10 cellular contexts compared by ENCODE assay signal in genomic region chr2:148557844-148558436, GRCh38.
DNase-seq lines count a peak whose midpoint lies in the region; ATAC-seq, FAIRE-seq and TF ChIP-seq lines count a peak whose summit lies in the region.
"Had no signal": no experiment of that assay in that cellular context is flagged by ENCODE, and none has a peak within 500 bp of the region (broad histone marks: within the 10 kb centered on the region; RNA-seq: fewer than 3 reads in every experiment).

No MANE protein-coding gene starts in this region.

- H3K4me3 ChIP-seq in H1 (ENCODE audit: extremely low read depth in 1 of 4, insufficient read depth in 2 of 4, low read depth in 3 of 4, low read length in 4 of 4), result no peak overlapping the region

- H2BK15ac ChIP-seq in H1 (ENCODE audit: low read length), result no peak overlapping the region

- no peak overlapping the region for H4K91ac ChIP-seq in H1 (replicated peaks; ENCODE audit: insufficient read length, low read length)

- H2BK12ac ChIP-seq in H1 (ENCODE audit: low read depth, low read length), result no peak overlapping the region

- no peaks in the 10 kb centered on the region for H3K36me3 ChIP-seq in H1 (ENCODE audit: control insufficient read depth in 2 of 4, insufficient read depth in 4 of 4, low read length in 3 of 4)

- no peak overlapping the region for H4K8ac ChIP-seq in H1 (ENCODE audit: extremely low read depth, insufficient read depth, low read length)

- no peak overlapping the region for H2AK5ac ChIP-seq in H1 (ENCODE audit: low read depth, low read length)

- WGBS in H1 (ENCODE audit: extremely low coverage in 1 of 2, insufficient coverage in 1 of 2, insufficient read length in 1 of 2, insufficient replicate concordance in 2 of 2, low coverage in 1 of 2, low lambda C conversion rate in 2 of 2, missing lambda C conversion rate in 1 of 2), 2 experiments, result 98% methylated on average over 5 of the region's 5 CpGs; no CpG with 5 or more reads in 1 of the 2 experiments

- H4K20me1 ChIP-seq in H1 (replicated peaks in 1 of 2; ENCODE audit: control insufficient read depth in 1 of 2, insufficient read depth in 2 of 2, low read length in 2 of 2), result no peaks in the 10 kb centered on the region

- peaks cover 0 to 4% (median 0%) of the 10 kb centered on the region in 4 experiments; a peak in 1 of 7 replicates for H3K27me3 ChIP-seq in H1 (replicated peaks in 1 of 4; ENCODE audit: control insufficient read depth in 3 of 4, extremely low read depth in 1 of 4, insufficient read depth in 3 of 4, low read length in 3 of 4)

- no peak overlapping the region for H3K4me2 ChIP-seq in H1 (ENCODE audit: insufficient read depth in 1 of 2, low read depth in 2 of 2, low read length in 2 of 2)

- no peak overlapping the region for H2BK20ac ChIP-seq in H1 (ENCODE audit: low read length)

- peak; percentile 64 for ATAC-seq in GM21447 (IDR thresholded peaks at IDR 0.05; ENCODE audit: unreplicated experiment)
- ATAC-seq in HG03280 (IDR thresholded peaks at IDR 0.05; ENCODE audit: unreplicated experiment), result peak; percentile 89
- no peak for ATAC-seq in HG03097 (IDR thresholded peaks at IDR 0.05; ENCODE audit: low FRiP score, unreplicated experiment)

- no peak for TF ChIP-seq EP300 in H1 (IDR thresholded peaks at IDR 0.05; ENCODE audit: borderline replicate concordance in 1 of 2, low read depth in 2 of 2, low read length in 2 of 2)

- POLR2A ChIA-PET in H1 (lab: Charles Lee; ENCODE audit: partially characterized antibody), result no interaction called here

- H3K14ac ChIP-seq in H1 (ENCODE audit: insufficient read length), result no peak overlapping the region

- no peak overlapping the region for H3K56ac ChIP-seq in H1 (replicated peaks; ENCODE audit: insufficient read length, low read depth, low read length)

- no peak overlapping the region for H3K18ac ChIP-seq in H1 (ENCODE audit: extremely low read depth, low read length)

- TF ChIP-seq POLR2A in H1 (IDR thresholded peaks at IDR 0.05; ENCODE audit: control extremely low read depth in 1 of 2, low read depth in 2 of 2, low read length in 2 of 2), result no peak

- H3K4me1 ChIP-seq in H1 (replicated peaks in 1 of 4; ENCODE audit: control insufficient read depth in 3 of 4, insufficient read depth in 4 of 4, low read length in 3 of 4), result peaks cover 5 to 16% (median 10%) of the 10 kb centered on the region in 4 experiments; a peak in 6 of 7 replicates

- no peak for FAIRE-seq in H1 (lab: Jason Lieb, UNC)
- FAIRE-seq: RCC 7860 had no signal

- CTCF ChIA-PET in H1 (lab: Charles Lee; ENCODE audit: partially characterized antibody), result interaction anchor here (0.8 kb wide), 1 partner anchor 432 kb away, joined by 3 read pairs; no protein-coding TSS in a partner anchor

- DNase-seq in NCI-H2171 treated with DMSO at 0.1 percent for 48 hours (lab: John Stamatoyannopoulos, UW) (peak; percentile 45), NCI-H2171 (lab: John Stamatoyannopoulos, UW) (no peak), H1 (ENCODE audit: low read depth in 1 of 2, low spot score in 2 of 2) (no peak), posterior cingulate gyrus (no peak)
- no peak for DNase-seq in activated naive CD4-positive, alpha-beta T cell treated with anti-CD3 and anti-CD28 coated beads, Interleukin-2, amount 50 U/mL, for 16 hours
- DNase-seq: foreskin melanocyte had no signal

- no peak overlapping the region for H3K9ac ChIP-seq in H1 (replicated peaks in 1 of 4; ENCODE audit: extremely low read depth in 1 of 4, low read depth in 3 of 4, low read length in 3 of 4)

- H3K23ac ChIP-seq in H1 (ENCODE audit: insufficient read length), result no peak overlapping the region

- no peak overlapping the region for H2BK120ac ChIP-seq in H1 (replicated peaks; ENCODE audit: low read depth, low read length)

- H2AFZ ChIP-seq in H1 (ENCODE audit: low read length), result no peak overlapping the region

- H3K9me3 ChIP-seq in H1 (ENCODE audit: insufficient read depth in 2 of 2, low read depth in 1 of 2, low read length in 1 of 2), result peaks cover 0 to 8% of the 10 kb centered on the region in 2 experiments; a peak in 2 of 4 replicates

- no peaks in the 10 kb centered on the region for H3K79me1 ChIP-seq in H1 (ENCODE audit: low read depth, low read length)

- H3K79me2 ChIP-seq in H1 (ENCODE audit: control insufficient read depth in 1 of 2, insufficient read depth in 2 of 2, low read length in 2 of 2), result no peaks in the 10 kb centered on the region

- intact Hi-C loops in posterior cingulate gyrus (cut with DNase I), result no loop called here

- no peak; a peak in 1 of 4 replicates for TF ChIP-seq RAD21 in H1 (IDR thresholded peaks at IDR 0.05 in 1 of 2, conservative IDR thresholded peaks at IDR 0.05 in 1 of 2; ENCODE audit: low read depth in 2 of 2, low read length in 2 of 2)

- peak in 2 of 3 experiments; percentile 3 to 29; a peak in 1 of 4 replicates for TF ChIP-seq CTCF in H1 (IDR thresholded peaks at IDR 0.05; ENCODE audit: control extremely low read depth in 1 of 3, insufficient read depth in 1 of 3, low read depth in 1 of 3, low read length in 3 of 3)

- H2BK5ac ChIP-seq in H1 (ENCODE audit: low read depth, low read length), result no peak overlapping the region

- H3K27ac ChIP-seq in H1 (ENCODE audit: low read depth, low read length), result no peak overlapping the region

- no peak overlapping the region for H3K4ac ChIP-seq in H1 (replicated peaks; ENCODE audit: insufficient read length, low read depth, low read length)

- no peaks in the 10 kb centered on the region for H3K23me2 ChIP-seq in H1 (ENCODE audit: low read depth, low read length)

- no peak overlapping the region for H4K5ac ChIP-seq in H1 (ENCODE audit: insufficient read length, low read depth, low read length)

TF ChIP-seq in H1, 55 proteins besides CTCF, POLR2A, EP300 and RAD21:
- no peak for TF ChIP-seq YY1 (IDR thresholded peaks at IDR 0.05; ENCODE audit: low read depth, low read length)
- TF ChIP-seq E2F6 (IDR thresholded peaks at IDR 0.05), result no peak
- TF ChIP-seq SIN3A (conservative IDR thresholded peaks at IDR 0.05 in 1 of 2, IDR thresholded peaks at IDR 0.05 in 1 of 2; ENCODE audit: low read depth in 1 of 2, low read length in 2 of 2), result no peak
- TF ChIP-seq SP4 (IDR thresholded peaks at IDR 0.05; ENCODE audit: low read length), result no peak
- no peak for TF ChIP-seq SP2 (IDR thresholded peaks at IDR 0.05; ENCODE audit: low read length)
- TF ChIP-seq RBBP5 (IDR thresholded peaks at IDR 0.05; ENCODE audit: borderline replicate concordance, low read depth, low read length), result no peak
- no peak for TF ChIP-seq MAX (IDR thresholded peaks at IDR 0.05)
- TF ChIP-seq RFX5 (IDR thresholded peaks at IDR 0.05; ENCODE audit: borderline replicate concordance, low read depth, low read length), result no peak
